Comparison of ENCODE assay signal across 29 cellular contexts in genomic region chr2:71664161-71664560, GRCh38.
"Had no signal": no experiment of that assay in that cellular context is flagged by ENCODE, and none has a peak within 500 bp of the region (broad histone marks: within the 10 kb centered on the region; RNA-seq: fewer than 3 reads in every experiment).

No MANE protein-coding gene starts in this region.

- ATAC-seq: activated CD8-positive, alpha-beta memory T cell treated with anti-CD3 and anti-CD28 coated beads, Interleukin-2, amount 10 ng/mL, durations not matched to agents 7 days and 5 days; activated naive CD4-positive, alpha-beta T cell treated with anti-CD3 and anti-CD28 coated beads, Interleukin-2, amount 50 U/mL, for 72 hours; activated naive CD8-positive, alpha-beta T cell treated with anti-CD3 and anti-CD28 coated beads, Interleukin-2, amount 50 U/mL, for 24 hours; body of pancreas; Panc1; Right ventricle myocardium inferior; T-cell had no signal

- H3K4me1 ChIP-seq: ascending aorta had no signal

- H3K27me3 ChIP-seq: ascending aorta, body of pancreas had no signal

- H3K27ac ChIP-seq: ascending aorta, body of pancreas, SK-N-MC had no signal

- DNase-seq: activated B cell treated with CpG ODN at 0.5 μM for 24 hours; activated CD4-positive, alpha-beta T cell treated with anti-CD3 and anti-CD28 coated beads for 1 hour; activated CD4-positive, alpha-beta T cell treated with anti-CD3 and anti-CD28 coated beads, Interleukin-2, amount 50 U/mL, for 48 hours; activated CD8-positive, alpha-beta memory T cell treated with anti-CD3 and anti-CD28 coated beads, Interleukin-2, amount 10 ng/mL, durations not matched to agents 7 days and 5 days; activated effector memory CD4-positive, alpha-beta T cell treated with anti-CD3 and anti-CD28 coated beads, Interleukin-2, amount 50 U/mL, for 16 hours; activated naive CD4-positive, alpha-beta T cell treated with Interleukin-2 at 50 U/mL for 16 hours; activated naive CD8-positive, alpha-beta T cell treated with anti-CD3 and anti-CD28 coated beads, Interleukin-2, amount 50 U/mL, for 24 hours; activated T-cell treated with anti-CD3 and anti-CD28 coated beads, Interleukin-2, amount 50 U/mL, for 24 hours; amniotic stem cell; body of pancreas; Kasumi-1; KBM-7; NCI-H1105 treated with DMSO at 0.1 percent for 48 hours; NCI-H146; NCI-H187 treated with DMSO at 0.1 percent for 48 hours; NCI-H2081 treated with DMSO at 0.1 percent for 48 hours; NCI-H2227 treated with DMSO at 0.1 percent for 48 hours; NCI-H69; NK-92 treated with Interleukin-12 subunit alpha and Interleukin-12 subunit beta, amount 100 ng/mL, for 24 hours; OCI-M1; RPMI8226; T-cell; T-helper 2 cell; T1000 had no signal

- H3K9me3 ChIP-seq: ascending aorta, body of pancreas had no signal

- H3K4me3 ChIP-seq: ascending aorta, body of pancreas, SK-N-MC had no signal

- H3K36me3 ChIP-seq: ascending aorta had no signal
